In genomic region chr12:57216931-57217871, GRCh38 we compare ENCODE assay signal across 7 cellular contexts. TPM values are rescaled to one million over a fixed set of nuclear protein-coding genes. Genes with fewer than 3 reads are reported as not detected.
DNase-seq lines count a peak whose midpoint lies in the region; ATAC-seq and TF ChIP-seq lines count a peak whose summit lies in the region.

No MANE protein-coding gene starts in this region.

- CTCF ChIA-PET in naive thymus-derived CD4-positive, alpha-beta T cell (lab: Charles Lee) = interaction anchor here (1.0 to 5.3 kb wide), 3 partner anchors 12 to 25 kb away, joined by 3 to 156 read pairs (median 18); partner anchors contain the start of gene SHMT2

- H3K9me3 ChIP-seq in ES-I3 (ENCODE audit: control insufficient read depth, insufficient read depth, low read length) = no peaks in the 10 kb centered on the region
- H3K9me3 ChIP-seq in MM.1S (replicated peaks; ENCODE audit: insufficient read depth, low read length) = no peaks in the 10 kb centered on the region
- no peaks in the 10 kb centered on the region for H3K9me3 ChIP-seq in naive thymus-derived CD4-positive, alpha-beta T cell (ENCODE audit: control insufficient read depth in 2 of 3, low read length in 3 of 3)

- ATAC-seq in naive thymus-derived CD4-positive, alpha-beta T cell = peak; percentile 24
- no peak for ATAC-seq in GM18909 (IDR thresholded peaks at IDR 0.05; ENCODE audit: poor library complexity, unreplicated experiment)
- no peak for ATAC-seq in GM19467 (IDR thresholded peaks at IDR 0.05; ENCODE audit: unreplicated experiment)

- 0 out of 2 replicates have a peak, but pooled peaks cover 4% of the 10 kb centered on the region for H4K20me1 ChIP-seq in MM.1S (ENCODE audit: insufficient read depth, low read length)

- POLR2A ChIA-PET in naive thymus-derived CD4-positive, alpha-beta T cell (lab: Charles Lee) = interaction anchor here (0.7 to 2.9 kb wide), 3 partner anchors 8 to 19 kb away, joined by 3 to 13 read pairs (median 4); partner anchors contain the start of gene SHMT2

- H3F3A ChIP-seq in MM.1S (ENCODE audit: insufficient read depth, low read length) = peaks cover 10% of the 10 kb centered on the region

- H3K9me2 ChIP-seq in MM.1S (replicated peaks; ENCODE audit: insufficient read depth, low read length) = no peaks in the 10 kb centered on the region

- H3K27ac ChIP-seq in MM.1S (ENCODE audit: low read length) = no peak overlapping the region
- no peak overlapping the region for H3K27ac ChIP-seq in naive thymus-derived CD4-positive, alpha-beta T cell (ENCODE audit: low read depth, low read length)

- no peak for DNase-seq in MM.1S
- DNase-seq in naive thymus-derived CD4-positive, alpha-beta T cell = no peak
- no peak for DNase-seq in superior temporal gyrus (ENCODE audit: extremely low spot score)

- H3K27me3 ChIP-seq in MM.1S (replicated peaks; ENCODE audit: insufficient read depth, low read length) = peaks cover 92% of the 10 kb centered on the region
- peaks cover 20 to 74% of the 10 kb centered on the region in 2 donors for H3K27me3 ChIP-seq in naive thymus-derived CD4-positive, alpha-beta T cell (ENCODE audit: control insufficient read depth in 2 of 2, insufficient read depth in 2 of 2, low read length in 2 of 2)

- H3K4me2 ChIP-seq in MM.1S (ENCODE audit: low read depth, low read length) = peak overlapping the region; percentile 100

- H3K27ac Mint-ChIP-seq in brain = peak overlapping the region; percentile 74 to 96 (median 77)
- H3K27ac Mint-ChIP-seq in naive thymus-derived CD4-positive, alpha-beta T cell = peak overlapping the region in 2 of 9 donors; percentile 24 to 51

- peaks cover 77% of the 10 kb centered on the region for H3K4me1 Mint-ChIP-seq in brain
- H3K4me1 Mint-ChIP-seq in naive thymus-derived CD4-positive, alpha-beta T cell = peaks cover 42 to 64% (median 50%) of the 10 kb centered on the region in 7 donors

- H3K4me3 ChIP-seq in MM.1S (ENCODE audit: low read length) = peak overlapping the region; percentile 70
- peak overlapping the region; percentile 30 for H3K4me3 ChIP-seq in naive thymus-derived CD4-positive, alpha-beta T cell (ENCODE audit: low read length)

- peaks cover 29% of the 10 kb centered on the region for H3K4me1 ChIP-seq in ES-I3 (ENCODE audit: insufficient read depth, low read length)
- peaks cover 17% of the 10 kb centered on the region for H3K4me1 ChIP-seq in MM.1S (ENCODE audit: low read length)
- peaks cover 27 to 34% of the 10 kb centered on the region in 2 donors for H3K4me1 ChIP-seq in naive thymus-derived CD4-positive, alpha-beta T cell (ENCODE audit: control insufficient read depth in 2 of 2, insufficient read depth in 2 of 2, low read length in 2 of 2)

- peaks cover 4% of the 10 kb centered on the region for H3K36me3 Mint-ChIP-seq in brain
- H3K36me3 Mint-ChIP-seq in naive thymus-derived CD4-positive, alpha-beta T cell = no peaks in the 10 kb centered on the region

- intact Hi-C loops in naive thymus-derived CD4-positive, alpha-beta T cell (cut with micrococcal nuclease) = loop anchor here (1.0 to 2.0 kb wide), 3 partner anchors 8 to 246 kb away; partner anchors contain the start of gene SHMT2 (in 1 of the 2)

- peaks cover 75% of the 10 kb centered on the region for H3K27me3 Mint-ChIP-seq in brain
- H3K27me3 Mint-ChIP-seq in naive thymus-derived CD4-positive, alpha-beta T cell = peaks cover 72 to 81% (median 76%) of the 10 kb centered on the region in 5 donors

- H3K79me2 ChIP-seq in MM.1S (ENCODE audit: low read length) = no peaks in the 10 kb centered on the region

- TF ChIP-seq CTCF in MM.1S (IDR thresholded peaks at IDR 0.05; ENCODE audit: low read length) = no peak
- TF ChIP-seq CTCF in brain (conservative IDR thresholded peaks at IDR 0.05) = no peak

- H3K9ac ChIP-seq in ES-I3 (ENCODE audit: low read depth, low read length) (peak overlapping the region; percentile 38; the same call in 1 of the 2 replicates), MM.1S (ENCODE audit: low read length) (no peak overlapping the region; the same call in 1 of the 2 replicates)

- H2AFZ ChIP-seq in MM.1S (ENCODE audit: low read length) = peak overlapping the region; percentile 85

- H3K9me3 Mint-ChIP-seq in brain = no peaks in the 10 kb centered on the region
- peaks cover 0 to 3% (median 0%) of the 10 kb centered on the region in 11 donors for H3K9me3 Mint-ChIP-seq in naive thymus-derived CD4-positive, alpha-beta T cell

- H3K36me3 ChIP-seq in ES-I3 (ENCODE audit: insufficient read depth, low read length) (no peaks in the 10 kb centered on the region), MM.1S (replicated peaks; ENCODE audit: insufficient read depth, low read length) (no peaks in the 10 kb centered on the region)
- H3K36me3 ChIP-seq in naive thymus-derived CD4-positive, alpha-beta T cell (ENCODE audit: control insufficient read depth in 2 of 3, insufficient read depth in 3 of 3, low read length in 3 of 3) = no peaks in the 10 kb centered on the region

- H3K4me3 Mint-ChIP-seq in brain = peak overlapping the region; percentile 87 to 94 (median 92)
- H3K4me3 Mint-ChIP-seq in naive thymus-derived CD4-positive, alpha-beta T cell = peak overlapping the region; percentile 67 to 90 (median 84)

RNA-seq across cellular contexts. Expression of gene NXPH4, which starts 0.6 kb away (rescaled TPM):
- polyA plus RNA-seq in brain (ENCODE audit: insufficient read depth, low read depth, low replicate concordance) = 41.8 TPM
- under 1 TPM in 1 of 5 experiments, not detected in 4; 0.31 TPM for total RNA-seq in naive thymus-derived CD4-positive, alpha-beta T cell
- not detected for polyA plus RNA-seq in naive thymus-derived CD4-positive, alpha-beta T cell

RNA-seq across cellular contexts. Expression of gene SHMT2, which starts 12.3 kb away (rescaled TPM):
- 394 TPM for polyA plus RNA-seq in brain (ENCODE audit: insufficient read depth, low read depth, low replicate concordance)
- 100 to 1,000 TPM in 1 of 5 experiments, 10 to 100 TPM in 4; 21.7 to 175 (median 36.1) TPM for total RNA-seq in naive thymus-derived CD4-positive, alpha-beta T cell
- polyA plus RNA-seq in naive thymus-derived CD4-positive, alpha-beta T cell = 10 to 100 TPM; 29.7 to 40.4 TPM

RNA-seq across cellular contexts. Expression of gene STAC3, which starts 33.8 kb away (rescaled TPM):
- 1.9 TPM for polyA plus RNA-seq in brain (ENCODE audit: insufficient read depth, low read depth, low replicate concordance)
- 1 to 10 TPM; 2.5 to 7.3 (median 5.6) TPM for total RNA-seq in naive thymus-derived CD4-positive, alpha-beta T cell
- polyA plus RNA-seq in naive thymus-derived CD4-positive, alpha-beta T cell = not detected

Comparison
In these comparisons a context has a peak if more than half of its experiments do, and no peak if none do; other contexts are left out.
1. RNA of gene NXPH4, which starts 0.6 kb away (polyA plus RNA-seq): 41.8 TPM in brain (single experiment); not detected in naive thymus-derived CD4-positive, alpha-beta T cell; every median in the first group is over 10 times any median in the second.